24 cellular contexts compared by ENCODE assay signal in genomic region chr11:10864688-10865087, GRCh38. TPM values are rescaled to one million over a fixed set of nuclear protein-coding genes. Genes with fewer than 3 reads are reported as not detected.
DNase-seq lines count a peak whose midpoint lies in the region; ATAC-seq and TF ChIP-seq lines count a peak whose summit lies in the region.
"Had no signal": no experiment of that assay in that cellular context is flagged by ENCODE, and none has a peak within 500 bp of the region (broad histone marks: within the 10 kb centered on the region; RNA-seq: fewer than 3 reads in every experiment).

No MANE protein-coding gene starts in this region.

- peak overlapping the region; percentile 42 for H2AFZ ChIP-seq in parathyroid adenoma
- H2AFZ ChIP-seq: PC-9 had no signal

- intact Hi-C loops in Right ventricle myocardium inferior (cut with DNase I) (no loop called here), cardiac septum (cut with DNase I) (no loop called here), heart right ventricle (cut with DNase I) (loop anchor here in 2 of 10 donors (5.0 kb wide), 2 partner anchors 33 to 43 kb away; no protein-coding TSS in a partner anchor), dorsolateral prefrontal cortex (cut with DNase I) (no loop called here)

- no peak for DNase-seq in Right ventricle myocardium inferior (ENCODE audit: missing footprints)
- no peak for DNase-seq in cardiac septum (ENCODE audit: low spot score)
- no peak for DNase-seq in heart right ventricle
- no peak for DNase-seq in effector memory CD4-positive, alpha-beta T cell
- no peak for DNase-seq in dorsolateral prefrontal cortex
- no peak for DNase-seq in putamen (ENCODE audit: low spot score)
- DNase-seq: activated CD4-positive, CD25-positive, alpha-beta regulatory T cell; activated CD8-positive, alpha-beta T cell treated with anti-CD3 and anti-CD28 coated beads for 36 hours; activated naive CD4-positive, alpha-beta T cell treated with Interleukin-2 at 50 U/mL for 16 hours; activated T-cell treated with anti-CD3 and anti-CD28 coated beads, Interleukin-2, amount 50 U/mL, for 4 hours; amygdala; GOT3; kidney; naive B cell; NCI-H1417; NCI-H82; PC-9; stimulated activated naive CD8-positive, alpha-beta T cell treated with anti-CD3 and anti-CD28 coated beads, Interleukin-15, Interleukin-2, amounts not matched to agents 100 U/mL and 50 U/mL, for 24 hours; T-helper 9 cell had no signal

- ATAC-seq in Right ventricle myocardium inferior (peak; percentile 36), heart right ventricle (peak in 4 of 8 donors; percentile 50 to 68 (median 62)), HG03045 (IDR thresholded peaks at IDR 0.05; ENCODE audit: unreplicated experiment) (no peak)
- ATAC-seq: activated CD8-positive, alpha-beta T cell treated with anti-CD3 and anti-CD28 coated beads for 36 hours; activated T-cell treated with anti-CD3 and anti-CD28 coated beads, Interleukin-2, amount 50 U/mL, for 4 hours; stimulated activated naive CD8-positive, alpha-beta T cell treated with anti-CD3 and anti-CD28 coated beads, Interleukin-15, Interleukin-2, amounts not matched to agents 100 U/mL and 50 U/mL, for 24 hours had no signal

- H3K27me3 ChIP-seq in heart right ventricle (no peaks in the 10 kb centered on the region), parathyroid adenoma (ENCODE audit: control insufficient read depth, insufficient read depth, low read length) (no peaks in the 10 kb centered on the region), dorsolateral prefrontal cortex (no peaks in the 10 kb centered on the region)
- no peaks in the 10 kb centered on the region for H3K27me3 ChIP-seq in effector memory CD4-positive, alpha-beta T cell (replicated peaks; ENCODE audit: control insufficient read depth, insufficient read depth, low read length, poor library complexity, severe bottlenecking)
- H3K27me3 ChIP-seq: SJSA1, tibial nerve had no signal

- peaks cover 8% of the 10 kb centered on the region for H3K79me2 ChIP-seq in parathyroid adenoma

- WGBS in heart right ventricle, 2 donors, result 22 to 33% methylated on average over 2 of the region's 2 CpGs

- TF ChIP-seq CTCF in heart right ventricle (IDR thresholded peaks at IDR 0.05) (no peak), parathyroid adenoma (IDR thresholded peaks at IDR 0.05) (no peak), dorsolateral prefrontal cortex (IDR thresholded peaks at IDR 0.05 in 54 of 56, conservative IDR thresholded peaks at IDR 0.05 in 2 of 56; ENCODE audit: low read depth in 1 of 56, partially characterized antibody in 56 of 56) (no peak)

- H3K9me3 ChIP-seq in heart right ventricle (peaks cover 0 to 5% (median 0%) of the 10 kb centered on the region in 11 donors), parathyroid adenoma (ENCODE audit: control insufficient read depth, low read length) (no peaks in the 10 kb centered on the region)
- H3K9me3 ChIP-seq in effector memory CD4-positive, alpha-beta T cell (ENCODE audit: control insufficient read depth, low read length), result no peaks in the 10 kb centered on the region
- H3K9me3 ChIP-seq: SJSA1, tibial nerve had no signal

- H3K9ac ChIP-seq in parathyroid adenoma, result no peak overlapping the region

- H3K4me2 ChIP-seq in parathyroid adenoma (ENCODE audit: low read length), result peak overlapping the region; percentile 44
- H3K4me2 ChIP-seq: PC-9 had no signal

- H3K36me3 ChIP-seq in heart right ventricle (no peaks in the 10 kb centered on the region), parathyroid adenoma (ENCODE audit: control insufficient read depth, insufficient read depth, low read length) (no peaks in the 10 kb centered on the region)
- H3K36me3 ChIP-seq in effector memory CD4-positive, alpha-beta T cell (ENCODE audit: control insufficient read depth, insufficient read depth, low read length), result no peaks in the 10 kb centered on the region
- H3K36me3 ChIP-seq: SJSA1, tibial nerve had no signal

- H3K4me3 ChIP-seq in heart right ventricle (peak overlapping the region in 2 of 10 donors; percentile 4 to 5), parathyroid adenoma (ENCODE audit: low read depth, low read length) (no peak overlapping the region), dorsolateral prefrontal cortex (no peak overlapping the region)
- H3K4me3 ChIP-seq in effector memory CD4-positive, alpha-beta T cell (ENCODE audit: insufficient read depth, low read depth, low read length, poor library complexity, severe bottlenecking), result no peak overlapping the region
- H3K4me3 ChIP-seq: PC-9, SJSA1, skin epidermis, tibial nerve had no signal

- H3K4me1 ChIP-seq in heart right ventricle (peaks cover 0 to 50% (median 32%) of the 10 kb centered on the region in 9 donors), parathyroid adenoma (peaks cover 17% of the 10 kb centered on the region)
- no peaks in the 10 kb centered on the region for H3K4me1 ChIP-seq in effector memory CD4-positive, alpha-beta T cell (ENCODE audit: control insufficient read depth, insufficient read depth, low read length, poor library complexity, severe bottlenecking)

- peak overlapping the region; percentile 42 to 79 (median 64) for H3K27ac ChIP-seq in heart right ventricle
- no peak overlapping the region for H3K27ac ChIP-seq in parathyroid adenoma
- H3K27ac ChIP-seq in effector memory CD4-positive, alpha-beta T cell (ENCODE audit: insufficient read depth, low read length, poor library complexity, severe bottlenecking), result no peak overlapping the region
- peak overlapping the region in 2 of 59 donors; percentile 23 to 42 for H3K27ac ChIP-seq in dorsolateral prefrontal cortex
- H3K27ac ChIP-seq: PC-9, SJSA1, tibial nerve had no signal

RNA-seq across cellular contexts. Expression of gene ZBED5, which starts 6.8 kb away (rescaled TPM):
- total RNA-seq in Right ventricle myocardium inferior (42.7 TPM), cardiac septum (38.8 TPM), heart right ventricle (10 to 100 TPM; 31.4 to 46.3 (median 39.6) TPM), dorsolateral prefrontal cortex (100 to 1,000 TPM in 1 of 120 experiments, 10 to 100 TPM in 119; 45.9 to 102 (median 63.1) TPM)
- polyA plus RNA-seq in heart right ventricle, result 10 to 100 TPM; 19.4 to 63.3 TPM

RNA-seq across cellular contexts. Expression of gene EIF4G2, which starts 56.0 kb away (rescaled TPM):
- total RNA-seq in Right ventricle myocardium inferior (752 TPM), cardiac septum (765 TPM), heart right ventricle (1,000 to 10,000 TPM in 3 of 10 donors, 100 to 1,000 TPM in 7; 623 to 1,076 (median 970) TPM), dorsolateral prefrontal cortex (100 to 1,000 TPM; 452 to 826 (median 596) TPM)
- 100 to 1,000 TPM; 119 to 283 TPM for polyA plus RNA-seq in heart right ventricle

Comparison
In these comparisons a context has a peak if more than half of its experiments do, and no peak if none do; other contexts are left out.
1. H3K27ac ChIP-seq: peak in heart right ventricle (10 of 10); none in parathyroid adenoma (single experiment) and effector memory CD4-positive, alpha-beta T cell (single experiment).